ENCODE assay signal across 21 cellular contexts in the genomic region with DNA sequence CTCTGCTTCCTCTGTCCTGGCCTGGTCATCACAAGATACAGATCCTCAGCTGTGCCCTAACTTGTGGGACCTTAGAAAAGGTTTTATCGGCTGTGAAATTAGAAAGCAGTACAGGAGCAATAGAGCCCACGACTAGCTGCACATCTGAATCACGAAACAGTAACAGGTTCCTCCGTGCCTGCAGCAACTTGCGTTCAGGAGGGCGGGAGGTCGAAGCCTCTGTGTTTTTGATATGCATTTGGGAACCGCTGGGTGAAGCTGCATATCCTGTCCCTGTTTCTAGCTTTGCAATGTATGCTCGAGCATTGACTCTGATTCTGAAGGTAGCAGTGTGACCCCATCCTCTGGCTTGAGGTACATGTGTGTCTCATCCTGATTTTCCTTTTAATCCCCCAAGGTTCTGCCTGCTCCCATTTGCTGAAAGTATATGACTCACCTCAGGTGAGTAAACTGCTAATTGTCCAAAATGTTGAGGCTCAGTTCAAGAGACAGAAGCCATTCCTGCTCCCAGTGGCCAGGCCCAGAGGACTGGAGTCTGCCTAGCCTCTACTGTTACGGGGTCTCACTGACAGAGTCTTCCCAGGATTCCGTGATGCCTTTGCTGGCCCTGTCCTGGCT. TPM values are rescaled to one million over a fixed set of nuclear protein-coding genes. Genes with fewer than 3 reads are reported as not detected.
DNase-seq lines count a peak whose midpoint lies in the region; ATAC-seq and TF ChIP-seq lines count a peak whose summit lies in the region.
"Had no signal": no experiment of that assay in that cellular context is flagged by ENCODE, and none has a peak within 500 bp of the region (broad histone marks: within the 10 kb centered on the region; RNA-seq: fewer than 3 reads in every experiment).

No MANE protein-coding gene starts in this region.

- peak; percentile 67 for DNase-seq in ELF-1 (ENCODE audit: low read depth, low spot score)
- DNase-seq in epithelial cell of esophagus (ENCODE audit: low read depth): peak; percentile 72
- DNase-seq in iPS DF 6.9 (ENCODE audit: low read depth, low spot score): peak; percentile 29
- DNase-seq in sigmoid colon: no peak
- no peak for DNase-seq in iPS-NIHi7 (ENCODE audit: extremely low spot score)
- DNase-seq in activated CD4-positive, alpha-beta T cell treated with anti-CD3 and anti-CD28 coated beads for 48 hours: no peak
- no peak for DNase-seq in T-cell
- no peak for DNase-seq in DMS 273 treated with DMSO at 0.1 percent for 48 hours (lab: John Stamatoyannopoulos, UW)
- DNase-seq: central memory CD4-positive, alpha-beta T cell; GF-D8; Karpas-422; NCI-H1092 treated with DMSO at 0.1 percent for 48 hours; NCI-H526; occipital lobe; small intestine; stimulated activated CD4-positive, alpha-beta T cell treated with anti-CD3 and anti-CD28 coated beads, Interleukin-4, amount 100 ng/mL, for 24 hours; substantia nigra had no signal

- H3K9me3 Mint-ChIP-seq in T-cell: no peaks in the 10 kb centered on the region

- no peak for TF ChIP-seq CTCF in epithelial cell of esophagus (IDR thresholded peaks at IDR 0.05; ENCODE audit: insufficient read depth, low read depth, low read length, missing control alignments)
- no peak for TF ChIP-seq CTCF in sigmoid colon (IDR thresholded peaks at IDR 0.05)

- intact Hi-C loops in sigmoid colon (cut with DNase I): no loop called here

- H3K27me3 Mint-ChIP-seq in T-cell: no peaks in the 10 kb centered on the region

- H3K4me3 ChIP-seq in epithelial cell of esophagus (ENCODE audit: low read length) (no peak overlapping the region), iPS DF 6.9 (ENCODE audit: low read length) (no peak overlapping the region), sigmoid colon (no peak overlapping the region)
- H3K4me3 ChIP-seq: A549, GM12878 had no signal

- H3K9me3 ChIP-seq in iPS DF 6.9 (ENCODE audit: control insufficient read depth, insufficient read depth, low read length) (no peaks in the 10 kb centered on the region), sigmoid colon (no peaks in the 10 kb centered on the region)
- H3K9me3 ChIP-seq: A549 had no signal

- H3K27me3 ChIP-seq in iPS DF 6.9 (ENCODE audit: control insufficient read depth, insufficient read depth, low read length) (no peaks in the 10 kb centered on the region), sigmoid colon (no peaks in the 10 kb centered on the region)

- peaks cover 4% of the 10 kb centered on the region; the same call in 1 of the 2 replicates for H3K4me1 ChIP-seq in iPS DF 6.9 (ENCODE audit: control insufficient read depth, insufficient read depth, low read length)
- H3K4me1 ChIP-seq in sigmoid colon: peaks cover 0 to 12% (median 3%) of the 10 kb centered on the region in 4 donors
- H3K4me1 ChIP-seq: A549 had no signal

- no peak overlapping the region for H3K4me3 Mint-ChIP-seq in T-cell

- H3K27ac ChIP-seq in iPS DF 6.9 (ENCODE audit: low read length) (no peak overlapping the region), sigmoid colon (peak overlapping the region; percentile 63 to 80 (median 73))
- H3K27ac ChIP-seq: A549, C4-2B had no signal

- WGBS in iPS DF 6.9 (ENCODE audit: insufficient coverage, insufficient read length): no CpG with 5 or more reads among the region's 11 CpGs
- WGBS in sigmoid colon, 2 donors: 87 to 95% methylated on average over 11 of the region's 11 CpGs

- no peak for TF ChIP-seq EP300 in sigmoid colon (IDR thresholded peaks at IDR 0.05)

- H3K27ac Mint-ChIP-seq in T-cell: no peak overlapping the region

- no peak for ATAC-seq in T-cell (replicated peaks in 1 of 4)
- ATAC-seq: A549; activated CD4-positive, CD25-positive, alpha-beta regulatory T cell treated with anti-CD3 and anti-CD28 coated beads, Interleukin-2, amount 50 U/mL, for 24 hours; GM12878 had no signal

- CTCF ChIA-PET in T-cell (lab: Charles Lee): no interaction called here

- peaks cover 9% of the 10 kb centered on the region for H3K36me3 Mint-ChIP-seq in T-cell

- H3K36me3 ChIP-seq in iPS DF 6.9 (ENCODE audit: control insufficient read depth, insufficient read depth, low read length): no peaks in the 10 kb centered on the region
- H3K36me3 ChIP-seq in sigmoid colon: peaks cover 5 to 60% (median 9%) of the 10 kb centered on the region in 4 donors

- no peak for TF ChIP-seq POLR2A in sigmoid colon (IDR thresholded peaks at IDR 0.05)

- peaks cover 0 to 5% (median 2%) of the 10 kb centered on the region in 3 donors for H3K4me1 Mint-ChIP-seq in T-cell

- POLR2A ChIA-PET in T-cell (lab: Charles Lee): interaction anchor here in 1 of 2 donors (0.6 kb wide), 1 partner anchor 792 kb away, joined by 3 read pairs; no protein-coding TSS in a partner anchor

RNA-seq across cellular contexts. Expression of a gene that starts 44.3 kb away (rescaled TPM):
- total RNA-seq in sigmoid colon (10 to 100 TPM; 26.0 to 44.9 (median 36.4) TPM), T-cell (1 to 10 TPM; 3.7 to 6.2 (median 4.5) TPM)
- 10 to 100 TPM; 16.6 to 23.4 (median 23.0) TPM for polyA plus RNA-seq in sigmoid colon

Comparison
In these comparisons a context has a peak if more than half of its experiments do, and no peak if none do; other contexts are left out.
1. DNase-seq: peak in ELF-1 (single experiment), epithelial cell of esophagus (single experiment) and iPS DF 6.9 (single experiment); none in sigmoid colon (single experiment), iPS-NIHi7 (single experiment), activated CD4-positive, alpha-beta T cell treated with anti-CD3 and anti-CD28 coated beads for 48 hours (single experiment), T-cell (0 of 34) and DMS 273 treated with DMSO at 0.1 percent for 48 hours (single experiment).